ENCODE assay signal across 8 cellular contexts in the genomic region with DNA sequence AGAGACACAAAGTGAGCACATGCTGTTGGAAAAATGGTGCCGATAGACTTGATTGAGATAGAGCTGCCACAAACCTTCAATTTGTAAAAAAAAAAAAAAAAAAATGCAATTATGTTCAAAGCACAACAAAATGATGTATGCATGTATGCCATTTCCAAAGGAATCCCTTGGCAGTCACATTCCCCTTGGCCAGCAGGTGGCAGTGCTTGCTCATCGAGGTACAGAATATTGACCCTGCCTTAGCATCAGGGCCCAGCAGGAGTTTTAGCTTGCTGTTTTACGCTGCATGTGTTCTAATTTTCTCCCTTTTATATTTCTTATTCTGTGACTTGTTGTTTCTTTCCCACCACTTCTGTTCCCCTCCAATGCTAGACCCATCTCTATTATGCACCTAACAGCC. TPM values are rescaled to one million over a fixed set of nuclear protein-coding genes. Genes with fewer than 3 reads are reported as not detected.
A peak's percentile ranks its signal among the peaks of the same experiment; 100 is the strongest.
DNase-seq lines count a peak whose midpoint lies in the region; ATAC-seq, FAIRE-seq and TF ChIP-seq lines count a peak whose summit lies in the region.

No MANE protein-coding gene starts in this region.

- no peaks in the 10 kb centered on the region for H3K9me3 Mint-ChIP-seq in activated naive CD4-positive, alpha-beta T cell treated with anti-CD3 and anti-CD28 coated beads for 36 hours

- no peaks in the 10 kb centered on the region for H4K20me1 ChIP-seq in DOHH2 (ENCODE audit: control insufficient read depth, insufficient read depth, low read depth, low read length)

- no peak overlapping the region for H3K27ac ChIP-seq in DOHH2 (ENCODE audit: low read depth, low read length)

- ATAC-seq in GM21825 (IDR thresholded peaks at IDR 0.05; ENCODE audit: unreplicated experiment), result peak; percentile 55

- no peak for FAIRE-seq in urothelium cell line (lab: Jason Lieb, UNC)

- peak; percentile 65 for TF ChIP-seq CTCF in DOHH2 (IDR thresholded peaks at IDR 0.05; ENCODE audit: low read depth, low read length, poor library complexity, severe bottlenecking)

- no peak overlapping the region for H3K4me3 ChIP-seq in DOHH2 (ENCODE audit: low read length)

- H3K27me3 ChIP-seq in DOHH2 (ENCODE audit: control insufficient read depth, low read length), result no peaks in the 10 kb centered on the region

- DNase-seq in LoVo (ENCODE audit: low spot score), result peak; percentile 48
- peak; percentile 41 for DNase-seq in SK-N-DZ (ENCODE audit: low spot score)
- peak; percentile 86 for DNase-seq in activated naive CD4-positive, alpha-beta T cell treated with anti-CD3 and anti-CD28 coated beads for 36 hours
- DNase-seq in glomerular endothelial cell (ENCODE audit: extremely low read depth, low read depth, low spot score), result peak; percentile 14
- peak; percentile 53 to 94 (median 73) for DNase-seq in posterior cingulate gyrus
- DNase-seq in urothelium cell line (ENCODE audit: low spot score), result peak; percentile 31

- H3K4me3 Mint-ChIP-seq in activated naive CD4-positive, alpha-beta T cell treated with anti-CD3 and anti-CD28 coated beads for 36 hours, result no peak overlapping the region

- no peaks in the 10 kb centered on the region for H3K9me2 ChIP-seq in DOHH2 (replicated peaks; ENCODE audit: control insufficient read depth, low read length)

- peaks cover 15% of the 10 kb centered on the region for H3K4me1 Mint-ChIP-seq in activated naive CD4-positive, alpha-beta T cell treated with anti-CD3 and anti-CD28 coated beads for 36 hours (ENCODE audit: low read depth)

- no peaks in the 10 kb centered on the region for H3F3A ChIP-seq in DOHH2 (ENCODE audit: control insufficient read depth, insufficient read depth)

- CTCF ChIA-PET in activated naive CD4-positive, alpha-beta T cell treated with anti-CD3 and anti-CD28 coated beads for 36 hours (lab: Charles Lee), result interaction anchor here (0.6 to 6.6 kb wide), 19 partner anchors 8 to 444 kb away, joined by 3 to 123 read pairs (median 4); no protein-coding TSS in a partner anchor

- peak overlapping the region; percentile 66 for H3K27ac Mint-ChIP-seq in activated naive CD4-positive, alpha-beta T cell treated with anti-CD3 and anti-CD28 coated beads for 36 hours

- H3K4me2 ChIP-seq in DOHH2 (ENCODE audit: low read length), result peak overlapping the region; percentile 28

- no peaks in the 10 kb centered on the region for H3K27me3 Mint-ChIP-seq in activated naive CD4-positive, alpha-beta T cell treated with anti-CD3 and anti-CD28 coated beads for 36 hours (ENCODE audit: low read depth)

- H3K36me3 Mint-ChIP-seq in activated naive CD4-positive, alpha-beta T cell treated with anti-CD3 and anti-CD28 coated beads for 36 hours (ENCODE audit: low read depth), result no peaks in the 10 kb centered on the region

- no peaks in the 10 kb centered on the region for H3K36me3 ChIP-seq in DOHH2 (ENCODE audit: control insufficient read depth, low read length)

- H3K9me3 ChIP-seq in DOHH2 (ENCODE audit: control insufficient read depth, insufficient read depth, low read length), result no peaks in the 10 kb centered on the region

- H3K4me1 ChIP-seq in DOHH2 (ENCODE audit: control insufficient read depth, low read length), result peaks cover 18% of the 10 kb centered on the region

- intact Hi-C loops in activated naive CD4-positive, alpha-beta T cell treated with anti-CD3 and anti-CD28 coated beads for 36 hours (cut with micrococcal nuclease), result loop anchor here (1.0 to 10.0 kb wide), 3 partner anchors 80 to 422 kb away; no protein-coding TSS in a partner anchor
- intact Hi-C loops in posterior cingulate gyrus (cut with DNase I), result loop anchor here (1.0 to 10.0 kb wide), 3 partner anchors 80 to 579 kb away; partner anchors contain the start of gene RPGR

- no peaks in the 10 kb centered on the region for H3K79me2 ChIP-seq in DOHH2 (ENCODE audit: control insufficient read depth, low read length)

RNA-seq across cellular contexts. Expression of gene CYBB, which starts 34.5 kb away (rescaled TPM):
- polyA plus RNA-seq in SK-N-DZ (2014; cell fraction: cytosol; rRNA removed), result not detected in 2 replicates
- polyA plus RNA-seq in SK-N-DZ (2014; cell fraction: nucleus; rRNA removed), result not detected in 2 replicates
- total RNA-seq in activated naive CD4-positive, alpha-beta T cell treated with anti-CD3 and anti-CD28 coated beads for 36 hours, result under 1 TPM in 1 of 2 experiments, not detected in 1; 0.07 TPM
- total RNA-seq in glomerular endothelial cell, result not detected in 2 replicates

RNA-seq across cellular contexts. Expression of gene XK, which starts 59.8 kb away (rescaled TPM):
- 0.01 and 0.15 TPM in 2 replicates for polyA plus RNA-seq in SK-N-DZ (2014; cell fraction: cytosol; rRNA removed)
- not detected in 2 replicates for polyA plus RNA-seq in SK-N-DZ (2014; cell fraction: nucleus; rRNA removed)
- total RNA-seq in activated naive CD4-positive, alpha-beta T cell treated with anti-CD3 and anti-CD28 coated beads for 36 hours, result not detected
- total RNA-seq in glomerular endothelial cell, result not detected in 2 replicates

Comparison
In these comparisons a context has a peak if more than half of its experiments do, and no peak if none do; other contexts are left out.
1. DNase-seq: peak in every context shown above with its lines; median percentile 86 in activated naive CD4-positive, alpha-beta T cell treated with anti-CD3 and anti-CD28 coated beads for 36 hours; 73 in posterior cingulate gyrus; 48 in LoVo; 41 in SK-N-DZ; 31 in urothelium cell line; 14 in glomerular endothelial cell.